In the genomic region with DNA sequence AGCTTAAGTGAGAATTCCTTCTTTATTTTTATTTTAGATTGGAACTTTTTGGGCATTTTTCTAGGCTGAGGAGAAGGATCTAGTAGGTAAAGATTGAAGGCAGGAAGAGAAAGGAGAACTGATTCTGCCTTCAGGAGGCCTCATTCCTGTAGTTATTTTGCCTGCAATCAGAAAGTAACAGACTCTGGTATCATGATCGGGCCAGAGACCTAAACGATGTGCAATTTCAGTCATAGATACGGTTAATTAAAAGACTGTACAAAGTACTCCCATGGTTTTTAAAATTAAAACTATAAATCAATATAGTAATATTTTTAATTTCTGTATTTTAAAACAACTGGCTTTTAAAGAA, we compare ENCODE assay signal across 10 cellular contexts. TPM values are rescaled to one million over a fixed set of nuclear protein-coding genes. Genes with fewer than 3 reads are reported as not detected.
A peak's percentile ranks its signal among the peaks of the same experiment; 100 is the strongest.
DNase-seq lines count a peak whose midpoint lies in the region; ATAC-seq, FAIRE-seq and TF ChIP-seq lines count a peak whose summit lies in the region.
"Not testable (repeated sequence)": the region's sequence is repeated elsewhere in the genome, so short reads cannot be mapped to it uniquely, and the experiment has no call there.
"Had no signal": no experiment of that assay in that cellular context is flagged by ENCODE, and none has a peak within 500 bp of the region (broad histone marks: within the 10 kb centered on the region; RNA-seq: fewer than 3 reads in every experiment).

No MANE protein-coding gene starts in this region.

- CTCF ChIA-PET in GM12878 (lab: Yijun Ruan, JAX), result not testable (repeated sequence)

- not testable (repeated sequence) for TF ChIP-seq CTCF in GM12878 (IDR thresholded peaks at IDR 0.05 in 2 of 3, conservative IDR thresholded peaks at IDR 0.05 in 1 of 3; ENCODE audit: control insufficient read depth in 2 of 3, extremely low read depth in 1 of 3, insufficient read depth in 1 of 3, low read depth in 3 of 3, low read length in 3 of 3)

- ATAC-seq in GM19025 (IDR thresholded peaks at IDR 0.05; ENCODE audit: low read depth, unreplicated experiment) (peak; percentile 32), GM21423 (IDR thresholded peaks at IDR 0.05; ENCODE audit: unreplicated experiment) (peak; percentile 41), GM21786 (IDR thresholded peaks at IDR 0.05; ENCODE audit: unreplicated experiment) (peak; percentile 40), HG02943 (IDR thresholded peaks at IDR 0.05; ENCODE audit: low read depth, unreplicated experiment) (peak; percentile 31), HG03354 (IDR thresholded peaks at IDR 0.05; ENCODE audit: poor library complexity, severe bottlenecking, unreplicated experiment) (peak; percentile 41), GM12878 (peak; percentile 76)

- not testable (repeated sequence) for TF ChIP-seq EP300 in GM12878 (IDR thresholded peaks at IDR 0.05; ENCODE audit: borderline replicate concordance in 1 of 2, control insufficient read depth in 1 of 2, low read depth in 2 of 2, low read length in 2 of 2)

- not testable (repeated sequence) for H3K4me2 ChIP-seq in GM12878 (ENCODE audit: control insufficient read depth, insufficient read depth)

- WGBS in GM12878 (ENCODE audit: insufficient coverage, insufficient replicate concordance, low lambda C conversion rate, missing lambda C conversion rate), result no CpG with 5 or more reads among the region's 3 CpGs

- not testable (repeated sequence) for H3K79me2 ChIP-seq in GM12878 (ENCODE audit: control insufficient read depth, insufficient read depth, low read length)

- not testable (repeated sequence) for H3K4me3 ChIP-seq in GM12878

- SMC1A ChIA-PET in GM12878 (lab: Charles Lee; ENCODE audit: uncharacterized antibody, unreplicated experiment), result not testable (repeated sequence)

- not testable (repeated sequence) for H3K9me3 ChIP-seq in GM12878 (replicated peaks; ENCODE audit: control insufficient read depth, insufficient read depth, low read length)

- POLR2A ChIA-PET in GM12878 (lab: Charles Lee), result not testable (repeated sequence)

- H3K4me1 ChIP-seq in GM12878 (ENCODE audit: control insufficient read depth, insufficient read depth, low read length), result not testable (repeated sequence)

- H3K9ac ChIP-seq in GM12878 (ENCODE audit: control insufficient read depth, insufficient read depth, low read length), result not testable (repeated sequence)

- FAIRE-seq in GM12891 (lab: Jason Lieb, UNC) (peak; percentile 64), TTC549 (lab: Jason Lieb, UNC) (peak; percentile 17)
- FAIRE-seq in GM12878 (lab: Jason Lieb, UNC), result not testable (repeated sequence)

- RAD21 ChIA-PET in GM12878 (lab: Charles Lee; ENCODE audit: unreplicated experiment), result not testable (repeated sequence)

- not testable (repeated sequence) for H2AFZ ChIP-seq in GM12878 (ENCODE audit: control insufficient read depth, low read depth, low read length)

- in situ Hi-C loops in GM12878 (cut with MboI), result not testable (repeated sequence)

- H4K20me1 ChIP-seq in GM12878 (ENCODE audit: control insufficient read depth, insufficient read depth), result not testable (repeated sequence)

- intact Hi-C loops in GM12878 (cut with micrococcal nuclease; ENCODE audit: unreplicated experiment), result not testable (repeated sequence)

- not testable (repeated sequence) for TF ChIP-seq POLR2A in GM12891 (IDR thresholded peaks at IDR 0.05; ENCODE audit: low read depth, low read length); GM12878 (IDR thresholded peaks at IDR 0.05; ENCODE audit: low read depth, low read length)

- TF ChIP-seq RAD21 in GM12878 (IDR thresholded peaks at IDR 0.05; ENCODE audit: insufficient read depth, low read depth, low read length), result not testable (repeated sequence)

- H3K27me3 ChIP-seq in GM12878 (replicated peaks in 1 of 2; ENCODE audit: control insufficient read depth in 2 of 2, insufficient read depth in 2 of 2, low read length in 1 of 2), result not testable (repeated sequence)

- DNase-seq in GM12891 (ENCODE audit: insufficient read length, low spot score); GM12878 (ENCODE audit: low read depth, low spot score): not testable (repeated sequence)

- not testable (repeated sequence) for H3K27ac ChIP-seq in GM12878 (ENCODE audit: control insufficient read depth, insufficient read depth)

- not testable (repeated sequence) for BruUV-seq in GM12878 (replicated peaks; lab: Mats Ljungman, UMichigan)

- not testable (repeated sequence) for H3K36me3 ChIP-seq in GM12878 (ENCODE audit: control insufficient read depth in 2 of 2, insufficient read depth in 2 of 2, low read length in 1 of 2)

RNA-seq across cellular contexts. Expression of gene NUDT4B, which starts 14.3 kb away (rescaled TPM):
- polyA plus RNA-seq in GM12891 (2012; ENCODE audit: low read depth, missing spikeins), result 2.5 TPM
- 3.0 and 4.9 TPM in 2 replicates for total RNA-seq in GM12878 (2013; cell fraction: nucleolus; rRNA removed)
- total RNA-seq in GM12878 (2014; rRNA removed) (5.1 and 11.8 TPM in 2 replicates), GM12878 (2014; rRNA removed; fragmentation: Illumina TruSeq; extraction: Trizol) (0.18 and 0.67 TPM in 2 replicates), GM12878 (2021) (not detected in 2 replicates)
- 6.4 TPM for polyA plus RNA-seq in GM12878 (2011; ENCODE audit: low read depth)
- polyA plus RNA-seq in GM12878 (2011; rRNA removed) (0.82 and 25.5 TPM in 2 replicates), GM12878 (2014; fragmentation: Illumina TruSeq; extraction: Trizol) (5.2 and 7.1 TPM in 2 replicates), GM12878 (2014; fragmentation: Nextera tagmentation; extraction: Ambion mirVana) (under 1 TPM in 1 of 2 experiments, not detected in 1; 0.11 TPM), GM12878 (2014; rRNA removed) (5.1 and 7.3 TPM in 2 replicates), GM12878 (2016; fragmentation: Nextera tagmentation; extraction: Ambion mirVana) (10 to 100 TPM in 1 of 2 experiments, 1 to 10 TPM in 1; 1.5 to 10.7 TPM)
- polyA plus RNA-seq in GM12878 (2011; cell fraction: cytosol; rRNA removed), result 21.5 and 26.6 TPM in 2 replicates
- polyA plus RNA-seq in GM12878 (2011; cell fraction: nucleus; rRNA removed), result 6.2 and 6.8 TPM in 2 replicates
- 0.79 and 4.0 TPM in 2 replicates for polyA plus RNA-seq in GM12878 (2012)
- 8.0 and 22.8 TPM in 2 replicates for polyA minus RNA-seq in GM12878 (2011; rRNA and poly(A)+ RNA removed)
- polyA minus RNA-seq in GM12878 (2011; cell fraction: cytosol; rRNA and poly(A)+ RNA removed), result 5.2 TPM in 1 of 2 replicates, not detected in the other
- polyA minus RNA-seq in GM12878 (2011; cell fraction: nucleus; rRNA and poly(A)+ RNA removed), result 0.36 and 0.48 TPM in 2 replicates
- total RNA-seq: esophagus mucosa, MCF 10A had no signal
